18 cellular contexts compared by ENCODE assay signal in the genomic region with DNA sequence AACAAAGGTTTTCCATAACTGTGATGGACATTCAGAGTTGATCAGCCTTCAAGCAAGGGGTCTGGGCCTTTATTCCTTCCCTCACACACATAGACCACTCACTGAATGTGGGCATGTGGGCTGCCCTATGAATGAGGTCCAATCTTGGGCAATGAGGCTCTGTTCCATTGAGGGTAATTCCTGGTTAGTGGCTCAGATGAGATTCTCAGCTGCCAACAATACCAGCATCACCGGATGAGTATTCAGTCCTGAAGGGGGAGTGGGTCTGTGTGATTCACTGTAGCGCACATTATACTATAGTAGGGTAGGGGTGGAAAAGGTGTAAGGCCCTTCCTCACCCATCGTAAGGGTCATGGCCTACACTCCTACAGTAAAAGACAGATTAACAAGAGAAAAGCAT. TPM values are rescaled to one million over a fixed set of nuclear protein-coding genes. Genes with fewer than 3 reads are reported as not detected.
A peak's percentile ranks its signal among the peaks of the same experiment; 100 is the strongest.
DNase-seq lines count a peak whose midpoint lies in the region; ATAC-seq, FAIRE-seq and TF ChIP-seq lines count a peak whose summit lies in the region.
"Had no signal": no experiment of that assay in that cellular context is flagged by ENCODE, and none has a peak within 500 bp of the region (broad histone marks: within the 10 kb centered on the region; RNA-seq: fewer than 3 reads in every experiment).

No MANE protein-coding gene starts in this region.

- H3K4me3 ChIP-seq in spleen, result no peak overlapping the region
- H3K4me3 ChIP-seq: GM23338, HAP-1 had no signal

- H3K9me3 Mint-ChIP-seq in neural crest cell, result no peaks in the 10 kb centered on the region
- no peaks in the 10 kb centered on the region for H3K9me3 Mint-ChIP-seq in stimulated activated memory B cell treated with anti-CD40 and anti-IgM and Interleukin-4, amounts not matched to agents 10 μg/mL and 1 μg/mL and 100 μg/mL, for 72 hours
- H3K9me3 Mint-ChIP-seq: CD4-positive, alpha-beta memory T cell; GM23338; HFFc6 had no signal

- peaks cover 0 to 9% (median 0%) of the 10 kb centered on the region in 6 donors for H3K4me1 ChIP-seq in spleen
- H3K4me1 ChIP-seq: HAP-1 had no signal

- H3K36me3 ChIP-seq in spleen, result no peaks in the 10 kb centered on the region
- H3K36me3 ChIP-seq: HAP-1 had no signal

- intact Hi-C loops in spleen (cut with DNase I; ENCODE audit: low total_unique reads), result no loop called here

- peak overlapping the region; percentile 73; the same call in 1 of the 2 replicates for H3K27ac ChIP-seq in VCaP
- H3K27ac ChIP-seq in spleen, result no peak overlapping the region

- TF ChIP-seq CTCF in VCaP (conservative IDR thresholded peaks at IDR 0.05) (no peak), neural crest cell (conservative IDR thresholded peaks at IDR 0.05) (no peak), spleen (IDR thresholded peaks at IDR 0.05 in 8 of 11, conservative IDR thresholded peaks at IDR 0.05 in 3 of 11) (no peak)

- no peak overlapping the region for H3K4me3 Mint-ChIP-seq in neural crest cell
- no peak overlapping the region for H3K4me3 Mint-ChIP-seq in stimulated activated memory B cell treated with anti-CD40 and anti-IgM and Interleukin-4, amounts not matched to agents 10 μg/mL and 1 μg/mL and 100 μg/mL, for 72 hours
- H3K4me3 Mint-ChIP-seq: CD4-positive, alpha-beta memory T cell; GM23338; HFFc6 had no signal

- ATAC-seq in stimulated activated memory B cell treated with anti-CD40 and anti-IgM and Interleukin-4, amounts not matched to agents 10 μg/mL and 1 μg/mL and 100 μg/mL, for 72 hours, result peak; percentile 32
- ATAC-seq: GM23338 had no signal

- no peaks in the 10 kb centered on the region for H3K27me3 ChIP-seq in spleen (replicated peaks in 1 of 7)

- 94 to 98% (median 97%) methylated on average over 3 of the region's 3 CpGs for WGBS in spleen, 5 donors

- no peaks in the 10 kb centered on the region for H3K9me3 ChIP-seq in spleen
- H3K9me3 ChIP-seq: HAP-1 had no signal

- DNase-seq in neural crest cell (ENCODE audit: low read depth, low spot score) (no peak), spleen (no peak), NCI-H2171 treated with DMSO at 0.1 percent for 48 hours (lab: John Stamatoyannopoulos, UW) (no peak), GM19239 (ENCODE audit: insufficient read length, low spot score) (no peak)
- DNase-seq: C1 segment of cervical spinal cord; Calu3; CD4-positive, alpha-beta memory T cell; COR-L47; DMS53; DMS79 treated with DMSO at 0.1 percent for 48 hours; GF-D8; HFFc6 had no signal

- H3K36me3 Mint-ChIP-seq in neural crest cell (ENCODE audit: low read depth), result no peaks in the 10 kb centered on the region
- no peaks in the 10 kb centered on the region for H3K36me3 Mint-ChIP-seq in stimulated activated memory B cell treated with anti-CD40 and anti-IgM and Interleukin-4, amounts not matched to agents 10 μg/mL and 1 μg/mL and 100 μg/mL, for 72 hours
- H3K36me3 Mint-ChIP-seq: CD4-positive, alpha-beta memory T cell had no signal

- H3K4me1 Mint-ChIP-seq in neural crest cell, result no peaks in the 10 kb centered on the region
- H3K4me1 Mint-ChIP-seq in stimulated activated memory B cell treated with anti-CD40 and anti-IgM and Interleukin-4, amounts not matched to agents 10 μg/mL and 1 μg/mL and 100 μg/mL, for 72 hours, result no peaks in the 10 kb centered on the region
- H3K4me1 Mint-ChIP-seq: CD4-positive, alpha-beta memory T cell had no signal

- peak overlapping the region; percentile 35 for H3K27ac Mint-ChIP-seq in neural crest cell (ENCODE audit: unreplicated experiment)
- H3K27ac Mint-ChIP-seq in stimulated activated memory B cell treated with anti-CD40 and anti-IgM and Interleukin-4, amounts not matched to agents 10 μg/mL and 1 μg/mL and 100 μg/mL, for 72 hours, result no peak overlapping the region
- H3K27ac Mint-ChIP-seq: CD4-positive, alpha-beta memory T cell; GM23338 had no signal

- no peaks in the 10 kb centered on the region for H3K27me3 Mint-ChIP-seq in neural crest cell (ENCODE audit: low read depth)
- H3K27me3 Mint-ChIP-seq in stimulated activated memory B cell treated with anti-CD40 and anti-IgM and Interleukin-4, amounts not matched to agents 10 μg/mL and 1 μg/mL and 100 μg/mL, for 72 hours, result no peaks in the 10 kb centered on the region
- H3K27me3 Mint-ChIP-seq: CD4-positive, alpha-beta memory T cell had no signal

- no peak for TF ChIP-seq POLR2A in spleen (IDR thresholded peaks at IDR 0.05)

- FAIRE-seq in GM19239 (lab: Jason Lieb, UNC), result no peak
- FAIRE-seq: GM12891, GM18507 had no signal

RNA-seq across cellular contexts. Expression of gene PARD3B, which starts 9.9 kb away (rescaled TPM):
- total RNA-seq in neural crest cell (15.9 and 18.4 TPM in 2 replicates), spleen (10 to 100 TPM; 12.3 to 27.8 (median 17.0) TPM)
- 1 to 10 TPM in 1 of 3 donors, under 1 TPM in 2; 0.85 to 1.3 (median 0.87) TPM for polyA plus RNA-seq in spleen
